ENCODE assay signal across 8 cellular contexts in the genomic region with DNA sequence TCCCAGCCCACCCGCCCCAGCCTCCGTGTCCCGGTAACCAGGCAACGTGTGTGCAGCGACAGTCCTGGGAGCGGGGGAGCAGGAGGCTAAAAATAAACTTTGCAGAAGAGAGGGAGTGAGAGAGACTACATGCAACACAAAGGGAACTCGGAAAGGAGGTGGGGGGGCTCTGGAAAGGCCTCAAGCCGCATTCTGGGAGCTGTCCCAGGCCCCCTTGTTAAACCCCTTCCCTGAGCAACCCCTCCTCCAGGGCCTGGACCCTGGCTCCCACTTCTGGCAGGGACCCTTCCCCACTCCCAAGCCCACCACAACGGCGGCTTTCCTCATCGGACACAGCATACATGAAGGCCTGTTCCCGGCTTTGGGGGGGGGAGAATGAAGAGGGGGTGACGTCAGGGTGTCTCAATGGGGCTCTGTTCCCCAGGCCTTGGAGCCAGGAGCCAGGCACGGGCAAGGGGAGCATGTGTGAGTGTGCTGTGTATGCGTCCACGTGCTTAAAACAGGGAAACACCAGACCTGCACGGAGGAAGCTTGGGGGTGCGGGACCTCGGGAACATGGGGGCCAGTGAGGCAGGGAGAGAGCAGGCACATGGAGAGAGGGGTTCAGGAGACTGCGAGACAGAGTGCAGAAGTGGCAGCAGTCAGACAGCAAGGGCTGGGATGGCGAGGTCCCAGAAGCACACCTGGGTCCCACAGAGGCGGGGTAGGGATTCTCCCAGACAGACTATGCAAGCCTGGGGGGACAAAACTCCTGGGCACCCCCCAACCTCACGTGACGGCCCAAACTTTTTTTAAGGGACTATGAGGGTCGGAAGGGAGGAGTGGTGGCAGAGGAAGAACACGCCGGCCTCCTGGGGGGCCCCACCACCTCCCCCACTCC. TPM values are rescaled to one million over a fixed set of nuclear protein-coding genes. Genes with fewer than 3 reads are reported as not detected.
DNase-seq lines count a peak whose midpoint lies in the region; ATAC-seq, FAIRE-seq and TF ChIP-seq lines count a peak whose summit lies in the region.

No MANE protein-coding gene starts in this region.

- peaks cover 38% of the 10 kb centered on the region for H3K79me2 ChIP-seq in GM23338 (replicated peaks; ENCODE audit: insufficient read depth)
- peaks cover 53% of the 10 kb centered on the region for H3K79me2 ChIP-seq in endothelial cell of umbilical vein (ENCODE audit: control insufficient read depth, insufficient read depth, low read length)

- H3K27ac ChIP-seq in GM23338 (ENCODE audit: low read depth) (peak overlapping the region; percentile 92), SJCRH30 (peak overlapping the region; percentile 34), endothelial cell of umbilical vein (ENCODE audit: insufficient read depth, low read depth, low read length) (peak overlapping the region; percentile 64), upper lobe of right lung (peak overlapping the region; percentile 97)

- no peaks in the 10 kb centered on the region for H3K36me3 ChIP-seq in GM23338 (ENCODE audit: insufficient read depth)
- H3K36me3 ChIP-seq in SJCRH30 = peaks cover 6% of the 10 kb centered on the region
- H3K36me3 ChIP-seq in endothelial cell of umbilical vein (ENCODE audit: control insufficient read depth in 2 of 2, extremely low read depth in 1 of 2, insufficient read depth in 2 of 2, low read length in 2 of 2) = peaks cover 7 to 22% of the 10 kb centered on the region in 2 experiments
- H3K36me3 ChIP-seq in upper lobe of right lung = peaks cover 12% of the 10 kb centered on the region

- H4K20me1 ChIP-seq in GM23338 (replicated peaks; ENCODE audit: insufficient read depth) = no peaks in the 10 kb centered on the region; the same call in 1 of the 2 replicates
- no peaks in the 10 kb centered on the region for H4K20me1 ChIP-seq in endothelial cell of umbilical vein (replicated peaks; ENCODE audit: control insufficient read depth, extremely low read depth, insufficient read depth, low read length)

- intact Hi-C loops in endothelial cell of umbilical vein (cut with micrococcal nuclease) (loop anchor here (1.0 kb wide), 1 partner anchor 8 kb away; no protein-coding TSS in a partner anchor), upper lobe of right lung (cut with DNase I) (no loop called here)

- peak overlapping the region; percentile 88 for H3K4me3 Mint-ChIP-seq in GM23338

- TF ChIP-seq POLR2A in endothelial cell of umbilical vein (IDR thresholded peaks at IDR 0.05; ENCODE audit: low read depth, low read length) = no peak

- H3F3A ChIP-seq in GM23338 (replicated peaks; ENCODE audit: low read depth) = peaks cover 17% of the 10 kb centered on the region

- H2AFZ ChIP-seq in GM23338 (no peak overlapping the region), endothelial cell of umbilical vein (ENCODE audit: low read depth, low read length) (no peak overlapping the region)

- H3K27ac Mint-ChIP-seq in GM23338 = peak overlapping the region; percentile 94

- BruUV-seq in endothelial cell of umbilical vein (replicated peaks; lab: Mats Ljungman, UMichigan) = TSS peak; percentile 34

- H3K4me1 ChIP-seq in GM23338 (ENCODE audit: insufficient read depth) (peaks cover 27% of the 10 kb centered on the region), SJCRH30 (peaks cover 6% of the 10 kb centered on the region; the same call in 1 of the 2 replicates), endothelial cell of umbilical vein (ENCODE audit: control insufficient read depth, extremely low read depth, insufficient read depth, low read length) (peaks cover 34% of the 10 kb centered on the region), upper lobe of right lung (peaks cover 43% of the 10 kb centered on the region)

- H3K4me2 ChIP-seq in GM23338 = peak overlapping the region; percentile 96
- H3K4me2 ChIP-seq in endothelial cell of umbilical vein (ENCODE audit: insufficient read depth, low read length) = peak overlapping the region; percentile 57

- dilution Hi-C loops in endothelial cell of umbilical vein (cut with MboI; ENCODE audit: extremely low pct_ligation_motif_present, low sequenced_read_pairs) = no loop called here

- peaks cover 34% of the 10 kb centered on the region for H3K27me3 Mint-ChIP-seq in GM23338 (ENCODE audit: insufficient read depth, low read depth, poor library complexity)

- peak; percentile 35 for FAIRE-seq in endothelial cell of umbilical vein (lab: Jason Lieb, UNC)

- CTCF ChIA-PET in endothelial cell of umbilical vein (lab: Charles Lee) = interaction anchor here (1.9 to 11.8 kb wide), 3 partner anchors 27 to 44 kb away, joined by 5 to 365 read pairs (median 6); no protein-coding TSS in a partner anchor

- H3K4me1 Mint-ChIP-seq in GM23338 = peaks cover 35% of the 10 kb centered on the region

- no peaks in the 10 kb centered on the region; the same call in 1 of the 3 replicates for H3K9me3 Mint-ChIP-seq in GM23338

- ATAC-seq in GM23338 (no peak), upper lobe of right lung (no peak), HG03571 (IDR thresholded peaks at IDR 0.05; ENCODE audit: unreplicated experiment) (no peak), GM18867 (IDR thresholded peaks at IDR 0.05; ENCODE audit: unreplicated experiment) (no peak)

- TF ChIP-seq CTCF in GM23338 (conservative IDR thresholded peaks at IDR 0.05; ENCODE audit: low read depth in 2 of 2) = no peak
- no peak for TF ChIP-seq CTCF in endothelial cell of umbilical vein (IDR thresholded peaks at IDR 0.05; ENCODE audit: extremely low read depth in 1 of 2, insufficient read depth in 1 of 2, low read depth in 1 of 2, low read length in 2 of 2)
- TF ChIP-seq CTCF in upper lobe of right lung (IDR thresholded peaks at IDR 0.05) = no peak

- H3K9me3 ChIP-seq in SJCRH30 (replicated peaks) (no peaks in the 10 kb centered on the region), endothelial cell of umbilical vein (replicated peaks; ENCODE audit: control insufficient read depth, insufficient read depth, low read length) (no peaks in the 10 kb centered on the region), upper lobe of right lung (no peaks in the 10 kb centered on the region)

- H3K27me3 ChIP-seq in GM23338 (ENCODE audit: insufficient read depth) (peaks cover 15% of the 10 kb centered on the region), SJCRH30 (no peaks in the 10 kb centered on the region), endothelial cell of umbilical vein (ENCODE audit: control insufficient read depth in 2 of 2, insufficient read depth in 2 of 2, low read length in 2 of 2) (no peaks in the 10 kb centered on the region), upper lobe of right lung (no peaks in the 10 kb centered on the region)

- H3K9ac ChIP-seq in endothelial cell of umbilical vein (replicated peaks; ENCODE audit: extremely low read depth, insufficient read depth, low read length) = peak overlapping the region; percentile 60

- no peaks in the 10 kb centered on the region for H3K9me2 ChIP-seq in GM23338 (ENCODE audit: insufficient read depth)

- DNase-seq in GM23338 (ENCODE audit: low spot score) (peak; percentile 42), SJCRH30 (peak; percentile 30 to 40), endothelial cell of umbilical vein (ENCODE audit: low read depth, low spot score) (no peak), middle frontal gyrus (ENCODE audit: extremely low spot score, low spot score) (peak; percentile 56), upper lobe of right lung (peak; percentile 76), H4 (ENCODE audit: low spot score) (no peak)

- POLR2A ChIA-PET in endothelial cell of umbilical vein (lab: Charles Lee) = no interaction called here

- H3K9me1 ChIP-seq in endothelial cell of umbilical vein (replicated peaks; ENCODE audit: control insufficient read depth, extremely low read depth, insufficient read depth, low read length) = no peaks in the 10 kb centered on the region

- H3K4me3 ChIP-seq in GM23338 = peak overlapping the region; percentile 96
- H3K4me3 ChIP-seq in SJCRH30 = peak overlapping the region; percentile 81
- H3K4me3 ChIP-seq in endothelial cell of umbilical vein (replicated peaks in 1 of 3; ENCODE audit: insufficient read depth in 1 of 3, low read depth in 1 of 3, low read length in 3 of 3) = peak overlapping the region; percentile 63 to 94 (median 71)
- H3K4me3 ChIP-seq in upper lobe of right lung = peak overlapping the region; percentile 98

- H3K36me3 Mint-ChIP-seq in GM23338 (ENCODE audit: low read depth) = peaks cover 10% of the 10 kb centered on the region; the same call in 2 of the 3 replicates

RNA-seq across cellular contexts. Expression of a gene that starts 2.3 kb away (rescaled TPM):
- 49.0 and 49.4 TPM in 2 replicates for total RNA-seq in GM23338 (2014; rRNA removed; shearing (Covaris generic))
- polyA plus RNA-seq in GM23338 (2016; fragmentation: Nextera tagmentation; extraction: Ambion mirVana) (29.4 and 30.4 TPM in 2 replicates), endothelial cell of umbilical vein (102 and 125 TPM in 2 replicates)
- total RNA-seq in SJCRH30 (2014; rRNA removed; shearing (Covaris generic)) = 35.1 and 37.7 TPM in 2 replicates
- total RNA-seq in endothelial cell of umbilical vein (117 and 130 TPM in 2 replicates), upper lobe of right lung (53.9 TPM)
- 43.3 and 54.3 TPM in 2 replicates for polyA plus RNA-seq in endothelial cell of umbilical vein (2011; cell fraction: cytosol; rRNA removed)
- 130 and 152 TPM in 2 replicates for polyA plus RNA-seq in endothelial cell of umbilical vein (2011; cell fraction: nucleus; rRNA removed)
- 40.7 and 61.9 TPM in 2 replicates for polyA plus RNA-seq in endothelial cell of umbilical vein (2012)
- 76.4 and 95.4 TPM in 2 replicates for polyA minus RNA-seq in endothelial cell of umbilical vein
- 26.5 TPM for polyA minus RNA-seq in endothelial cell of umbilical vein (2011; cell fraction: cytosol; rRNA and poly(A)+ RNA removed)
- polyA minus RNA-seq in endothelial cell of umbilical vein (2011; cell fraction: nucleus; rRNA and poly(A)+ RNA removed) = 38.5 and 45.5 TPM in 2 replicates
- total RNA-seq in H4 (2014; rRNA removed; shearing (Covaris generic)) = 27.1 and 31.1 TPM in 2 replicates

RNA-seq across cellular contexts. Expression of a gene that starts 10.2 kb away (rescaled TPM):
- total RNA-seq in GM23338 (2014; rRNA removed; shearing (Covaris generic)) = 40.7 and 47.0 TPM in 2 replicates
- polyA plus RNA-seq in GM23338 (2016; fragmentation: Nextera tagmentation; extraction: Ambion mirVana) (17.7 and 19.2 TPM in 2 replicates), endothelial cell of umbilical vein (73.7 and 74.7 TPM in 2 replicates)
- 34.9 and 37.1 TPM in 2 replicates for total RNA-seq in SJCRH30 (2014; rRNA removed; shearing (Covaris generic))
- total RNA-seq in endothelial cell of umbilical vein (48.3 and 49.5 TPM in 2 replicates), upper lobe of right lung (38.7 TPM)
- 43.0 and 46.7 TPM in 2 replicates for polyA plus RNA-seq in endothelial cell of umbilical vein (2011; cell fraction: cytosol; rRNA removed)
- polyA plus RNA-seq in endothelial cell of umbilical vein (2011; cell fraction: nucleus; rRNA removed) = 38.6 and 45.0 TPM in 2 replicates
- polyA plus RNA-seq in endothelial cell of umbilical vein (2012) = 51.1 and 56.5 TPM in 2 replicates
- polyA minus RNA-seq in endothelial cell of umbilical vein = 42.6 and 53.2 TPM in 2 replicates
- 12.4 TPM for polyA minus RNA-seq in endothelial cell of umbilical vein (2011; cell fraction: cytosol; rRNA and poly(A)+ RNA removed)
- 10.8 and 11.8 TPM in 2 replicates for polyA minus RNA-seq in endothelial cell of umbilical vein (2011; cell fraction: nucleus; rRNA and poly(A)+ RNA removed)
- total RNA-seq in H4 (2014; rRNA removed; shearing (Covaris generic)) = 29.8 and 30.6 TPM in 2 replicates

RNA-seq across cellular contexts. Expression of a gene that starts 16.4 kb away (rescaled TPM):
- total RNA-seq in GM23338 (2014; rRNA removed; shearing (Covaris generic)) = 31.8 and 42.0 TPM in 2 replicates
- 13.2 and 13.9 TPM in 2 replicates for polyA plus RNA-seq in GM23338 (2016; fragmentation: Nextera tagmentation; extraction: Ambion mirVana)
- total RNA-seq in SJCRH30 (2014; rRNA removed; shearing (Covaris generic)) = 19.1 and 21.5 TPM in 2 replicates
- 86.0 and 86.3 TPM in 2 replicates for total RNA-seq in endothelial cell of umbilical vein
- polyA plus RNA-seq in endothelial cell of umbilical vein = 18.4 and 23.5 TPM in 2 replicates
- polyA plus RNA-seq in endothelial cell of umbilical vein (2011; cell fraction: cytosol; rRNA removed) = 15.8 and 26.9 TPM in 2 replicates
- polyA plus RNA-seq in endothelial cell of umbilical vein (2011; cell fraction: nucleus; rRNA removed) = 59.1 and 69.4 TPM in 2 replicates
- 28.9 and 43.8 TPM in 2 replicates for polyA plus RNA-seq in endothelial cell of umbilical vein (2012)
- polyA minus RNA-seq in endothelial cell of umbilical vein = 9.1 and 9.7 TPM in 2 replicates
- polyA minus RNA-seq in endothelial cell of umbilical vein (2011; cell fraction: cytosol; rRNA and poly(A)+ RNA removed) = 11.2 TPM
- 15.3 and 26.1 TPM in 2 replicates for polyA minus RNA-seq in endothelial cell of umbilical vein (2011; cell fraction: nucleus; rRNA and poly(A)+ RNA removed)
- total RNA-seq in upper lobe of right lung = 76.7 TPM
- total RNA-seq in H4 (2014; rRNA removed; shearing (Covaris generic)) = 10.8 and 12.1 TPM in 2 replicates

RNA-seq across cellular contexts. Expression of a gene that starts 32.5 kb away (rescaled TPM):
- 12.7 and 13.3 TPM in 2 replicates for total RNA-seq in GM23338 (2014; rRNA removed; shearing (Covaris generic))
- polyA plus RNA-seq in GM23338 (2016; fragmentation: Nextera tagmentation; extraction: Ambion mirVana) (4.7 and 5.8 TPM in 2 replicates), endothelial cell of umbilical vein (6.5 and 8.0 TPM in 2 replicates)
- total RNA-seq in SJCRH30 (2014; rRNA removed; shearing (Covaris generic)) = 9.2 and 10.7 TPM in 2 replicates
- total RNA-seq in endothelial cell of umbilical vein (13.3 and 13.4 TPM in 2 replicates), upper lobe of right lung (9.6 TPM)
- polyA plus RNA-seq in endothelial cell of umbilical vein (2011; cell fraction: cytosol; rRNA removed) = 3.5 and 3.7 TPM in 2 replicates
- 4.0 and 4.5 TPM in 2 replicates for polyA plus RNA-seq in endothelial cell of umbilical vein (2011; cell fraction: nucleus; rRNA removed)
- polyA plus RNA-seq in endothelial cell of umbilical vein (2012) = 8.1 and 8.7 TPM in 2 replicates
- polyA minus RNA-seq in endothelial cell of umbilical vein = 10.5 and 13.9 TPM in 2 replicates
- polyA minus RNA-seq in endothelial cell of umbilical vein (2011; cell fraction: cytosol; rRNA and poly(A)+ RNA removed) = 3.8 TPM
- 6.1 and 6.9 TPM in 2 replicates for polyA minus RNA-seq in endothelial cell of umbilical vein (2011; cell fraction: nucleus; rRNA and poly(A)+ RNA removed)
- 4.1 and 5.5 TPM in 2 replicates for total RNA-seq in H4 (2014; rRNA removed; shearing (Covaris generic))

RNA-seq across cellular contexts. Expression of a gene that starts 35.1 kb away (rescaled TPM):
- 59.4 and 63.0 TPM in 2 replicates for total RNA-seq in GM23338 (2014; rRNA removed; shearing (Covaris generic))
- polyA plus RNA-seq in GM23338 (2016; fragmentation: Nextera tagmentation; extraction: Ambion mirVana) = 23.4 and 25.6 TPM in 2 replicates
- total RNA-seq in SJCRH30 (2014; rRNA removed; shearing (Covaris generic)) = 16.2 and 18.0 TPM in 2 replicates
- total RNA-seq in endothelial cell of umbilical vein = 19.3 and 19.5 TPM in 2 replicates
- polyA plus RNA-seq in endothelial cell of umbilical vein = 34.8 and 38.5 TPM in 2 replicates
- polyA plus RNA-seq in endothelial cell of umbilical vein (2011; cell fraction: cytosol; rRNA removed) = 18.5 and 24.2 TPM in 2 replicates
- 12.7 and 16.1 TPM in 2 replicates for polyA plus RNA-seq in endothelial cell of umbilical vein (2011; cell fraction: nucleus; rRNA removed)
- polyA plus RNA-seq in endothelial cell of umbilical vein (2012) = 14.2 and 19.6 TPM in 2 replicates
- 12.6 and 12.8 TPM in 2 replicates for polyA minus RNA-seq in endothelial cell of umbilical vein
- 5.8 TPM for polyA minus RNA-seq in endothelial cell of umbilical vein (2011; cell fraction: cytosol; rRNA and poly(A)+ RNA removed)
- polyA minus RNA-seq in endothelial cell of umbilical vein (2011; cell fraction: nucleus; rRNA and poly(A)+ RNA removed) = 3.5 and 6.1 TPM in 2 replicates
- 25.1 TPM for total RNA-seq in upper lobe of right lung
- 10.4 and 14.8 TPM in 2 replicates for total RNA-seq in H4 (2014; rRNA removed; shearing (Covaris generic))

Comparison
In these comparisons a context has a peak if more than half of its experiments do, and no peak if none do; other contexts are left out.
1. DNase-seq: peak in GM23338 (single experiment), SJCRH30 (2 of 2), middle frontal gyrus (single experiment) and upper lobe of right lung (single experiment); none in endothelial cell of umbilical vein (single experiment) and H4 (single experiment).
2. H3K27ac ChIP-seq: peak in every context shown above with its lines; median percentile 97 in upper lobe of right lung; 92 in GM23338; 64 in endothelial cell of umbilical vein; 34 in SJCRH30.
3. Peak in every context shown above with its lines, with median percentiles within 50 percentile points of each other: H3K4me3 ChIP-seq.